Comparison of ENCODE assay signal across 8 cellular contexts in the genomic region with DNA sequence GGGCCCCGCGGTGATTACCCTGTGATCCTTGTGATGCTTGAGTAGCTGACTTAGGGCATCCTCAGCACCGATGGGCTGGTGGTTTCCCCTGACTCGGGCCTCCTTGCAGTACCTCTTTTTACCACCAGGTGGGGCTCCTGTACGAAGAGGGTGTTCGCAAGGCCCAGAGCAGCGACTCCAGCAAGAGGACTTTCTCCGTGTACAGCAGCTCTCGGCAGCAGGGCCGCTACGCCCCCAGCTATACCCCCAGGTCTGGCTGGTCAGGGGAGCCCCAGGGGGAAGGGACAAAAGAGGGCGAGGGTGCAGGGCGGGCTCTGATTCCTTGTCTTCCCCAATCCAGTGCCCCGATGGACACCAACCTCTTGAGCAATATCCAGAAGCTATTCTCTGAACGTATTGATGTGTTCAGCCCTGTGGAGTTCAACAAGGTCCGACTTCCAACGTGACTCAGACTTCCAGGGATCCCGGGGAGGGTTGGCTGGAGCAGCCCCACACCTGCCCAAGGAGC. TPM values are rescaled to one million over a fixed set of nuclear protein-coding genes. Genes with fewer than 3 reads are reported as not detected.
DNase-seq lines count a peak whose midpoint lies in the region; ATAC-seq, FAIRE-seq and TF ChIP-seq lines count a peak whose summit lies in the region.

No MANE protein-coding gene starts in this region.

- H3K79me2 ChIP-seq in KMS-11 (ENCODE audit: insufficient read depth, low read depth): no peaks in the 10 kb centered on the region
- peaks cover 3% of the 10 kb centered on the region for H3K79me2 ChIP-seq in endothelial cell of umbilical vein (ENCODE audit: control insufficient read depth, insufficient read depth, low read length)

- H4K20me1 ChIP-seq in KMS-11 (ENCODE audit: insufficient read depth) (no peaks in the 10 kb centered on the region), endothelial cell of umbilical vein (replicated peaks; ENCODE audit: control insufficient read depth, extremely low read depth, insufficient read depth, low read length) (no peaks in the 10 kb centered on the region)

- H3K27ac ChIP-seq in KMS-11 (no peak overlapping the region; the same call in 1 of the 2 replicates), endothelial cell of umbilical vein (ENCODE audit: insufficient read depth, low read depth, low read length) (no peak overlapping the region)

- peak; percentile 98 for TF ChIP-seq CTCF in KMS-11 (conservative IDR thresholded peaks at IDR 0.05; ENCODE audit: low read depth, low read length)
- TF ChIP-seq CTCF in endothelial cell of umbilical vein (IDR thresholded peaks at IDR 0.05; ENCODE audit: extremely low read depth in 1 of 2, insufficient read depth in 1 of 2, low read depth in 1 of 2, low read length in 2 of 2): peak; percentile 94 to 96

- intact Hi-C loops in endothelial cell of umbilical vein (cut with micrococcal nuclease): loop anchor here (2.0 to 5.0 kb wide), 5 partner anchors 14 to 193 kb away; partner anchors contain the start of genes ATG2A, CDCA5, SAC3D1 and VPS51

- FAIRE-seq in endothelial cell of umbilical vein (lab: Jason Lieb, UNC): peak; percentile 98

- H3K9me1 ChIP-seq in endothelial cell of umbilical vein (replicated peaks; ENCODE audit: control insufficient read depth, extremely low read depth, insufficient read depth, low read length): no peaks in the 10 kb centered on the region

- H3K9ac ChIP-seq in KMS-11 (no peak overlapping the region), endothelial cell of umbilical vein (replicated peaks; ENCODE audit: extremely low read depth, insufficient read depth, low read length) (no peak overlapping the region)

- POLR2A ChIA-PET in endothelial cell of umbilical vein (lab: Charles Lee): interaction anchor here (1.0 kb wide), 1 partner anchor 14 kb away, joined by 6 read pairs; the partner anchor contains the start of gene VPS51

- H3K4me3 ChIP-seq in KMS-11 (IDR thresholded peaks at IDR 0.05; ENCODE audit: insufficient read depth, low read depth, low read length) (no peak overlapping the region), endothelial cell of umbilical vein (replicated peaks in 1 of 3; ENCODE audit: insufficient read depth in 1 of 3, low read depth in 1 of 3, low read length in 3 of 3) (no peak overlapping the region)

- no peak for ATAC-seq in HG03457 (IDR thresholded peaks at IDR 0.05; ENCODE audit: unreplicated experiment)

- H3K4me2 ChIP-seq in KMS-11 (peak overlapping the region; percentile 51; the same call in 1 of the 2 replicates), endothelial cell of umbilical vein (ENCODE audit: insufficient read depth, low read length) (no peak overlapping the region)

- CTCF ChIA-PET in endothelial cell of umbilical vein (lab: Charles Lee): interaction anchor here (0.6 to 3.7 kb wide), 19 partner anchors 8 to 778 kb away, joined by 3 to 56 read pairs (median 4); partner anchors contain the start of genes ARL2, CAPN1, FAU and FIBP

- no TSS peak for BruUV-seq in endothelial cell of umbilical vein (replicated peaks; lab: Mats Ljungman, UMichigan)

- DNase-seq in Daoy (ENCODE audit: low read depth) (peak; percentile 77), OCI-M1 (lab: John Stamatoyannopoulos, UW) (peak; percentile 93), endothelial cell of umbilical vein (ENCODE audit: low read depth, low spot score) (peak; percentile 87), mucosa of gallbladder (ENCODE audit: low spot score) (peak; percentile 90)
- peak; percentile 97 for DNase-seq in activated CD8-positive, alpha-beta memory T cell treated with anti-CD3 and anti-CD28 coated beads, Interleukin-2, amount 50 U/mL, for 4 hours
- peak; percentile 100 for DNase-seq in stimulated activated CD8-positive, alpha-beta memory T cell treated with anti-CD3 and anti-CD28 coated beads, Interleukin-4, amount 100 ng/mL, for 48 hours

- peaks cover 25% of the 10 kb centered on the region for H3K4me1 ChIP-seq in KMS-11 (ENCODE audit: low read depth, poor library complexity, severe bottlenecking)
- H3K4me1 ChIP-seq in endothelial cell of umbilical vein (ENCODE audit: control insufficient read depth, extremely low read depth, insufficient read depth, low read length): peaks cover 11% of the 10 kb centered on the region

- TF ChIP-seq POLR2A in endothelial cell of umbilical vein (IDR thresholded peaks at IDR 0.05; ENCODE audit: low read depth, low read length): no peak

- no peaks in the 10 kb centered on the region for H3K27me3 ChIP-seq in KMS-11 (ENCODE audit: insufficient read depth, low read depth)
- no peaks in the 10 kb centered on the region for H3K27me3 ChIP-seq in endothelial cell of umbilical vein (ENCODE audit: control insufficient read depth in 2 of 2, insufficient read depth in 2 of 2, low read length in 2 of 2)

- no peaks in the 10 kb centered on the region for H3K36me3 ChIP-seq in KMS-11 (ENCODE audit: insufficient read depth)
- H3K36me3 ChIP-seq in endothelial cell of umbilical vein (ENCODE audit: control insufficient read depth in 2 of 2, extremely low read depth in 1 of 2, insufficient read depth in 2 of 2, low read length in 2 of 2): peaks cover 0 to 16% of the 10 kb centered on the region in 2 experiments

- H2AFZ ChIP-seq in KMS-11 (ENCODE audit: low read depth) (no peak overlapping the region), endothelial cell of umbilical vein (ENCODE audit: low read depth, low read length) (no peak overlapping the region)

- H3K9me3 ChIP-seq in endothelial cell of umbilical vein (replicated peaks; ENCODE audit: control insufficient read depth, insufficient read depth, low read length): no peaks in the 10 kb centered on the region

- dilution Hi-C loops in endothelial cell of umbilical vein (cut with MboI; ENCODE audit: extremely low pct_ligation_motif_present, low sequenced_read_pairs): no loop called here

TF ChIP-seq in endothelial cell of umbilical vein, 7 proteins besides CTCF, POLR2A, EP300 and RAD21:
- TF ChIP-seq POLR2AphosphoS5 (IDR thresholded peaks at IDR 0.05; ENCODE audit: insufficient read depth, low read depth, low read length) (peak; percentile 44), MYC (IDR thresholded peaks at IDR 0.05; ENCODE audit: low read depth, low read length) (no peak)

RNA-seq across cellular contexts. Expression of gene TM7SF2, which starts 1.3 kb away (rescaled TPM):
- 3.2 and 4.0 TPM in 2 replicates for total RNA-seq in Daoy (2014; rRNA removed; shearing (Covaris generic))
- total RNA-seq in endothelial cell of umbilical vein: 11.6 and 16.2 TPM in 2 replicates
- 39.5 and 47.1 TPM in 2 replicates for polyA plus RNA-seq in endothelial cell of umbilical vein
- 15.4 and 20.4 TPM in 2 replicates for polyA plus RNA-seq in endothelial cell of umbilical vein (2011; cell fraction: cytosol; rRNA removed)
- polyA plus RNA-seq in endothelial cell of umbilical vein (2011; cell fraction: nucleus; rRNA removed): 32.1 and 45.2 TPM in 2 replicates
- polyA plus RNA-seq in endothelial cell of umbilical vein (2012): 7.0 and 7.9 TPM in 2 replicates
- 24.1 and 26.5 TPM in 2 replicates for polyA minus RNA-seq in endothelial cell of umbilical vein
- 4.5 TPM for polyA minus RNA-seq in endothelial cell of umbilical vein (2011; cell fraction: cytosol; rRNA and poly(A)+ RNA removed)
- 13.4 and 13.8 TPM in 2 replicates for polyA minus RNA-seq in endothelial cell of umbilical vein (2011; cell fraction: nucleus; rRNA and poly(A)+ RNA removed)
- total RNA-seq in mucosa of gallbladder: 184 TPM

RNA-seq across cellular contexts. Expression of gene ZNHIT2, which starts 7.1 kb away (rescaled TPM):
- 18.2 and 36.9 TPM in 2 replicates for total RNA-seq in Daoy (2014; rRNA removed; shearing (Covaris generic))
- total RNA-seq in endothelial cell of umbilical vein: 9.0 and 9.2 TPM in 2 replicates
- 7.1 and 12.8 TPM in 2 replicates for polyA plus RNA-seq in endothelial cell of umbilical vein
- 2.2 and 4.9 TPM in 2 replicates for polyA plus RNA-seq in endothelial cell of umbilical vein (2011; cell fraction: cytosol; rRNA removed)
- 1.7 and 2.1 TPM in 2 replicates for polyA plus RNA-seq in endothelial cell of umbilical vein (2011; cell fraction: nucleus; rRNA removed)
- 4.2 and 6.0 TPM in 2 replicates for polyA plus RNA-seq in endothelial cell of umbilical vein (2012)
- 1.7 and 3.5 TPM in 2 replicates for polyA minus RNA-seq in endothelial cell of umbilical vein
- polyA minus RNA-seq in endothelial cell of umbilical vein (2011; cell fraction: cytosol; rRNA and poly(A)+ RNA removed): 22.9 TPM
- polyA minus RNA-seq in endothelial cell of umbilical vein (2011; cell fraction: nucleus; rRNA and poly(A)+ RNA removed): 3.8 and 5.3 TPM in 2 replicates
- total RNA-seq in mucosa of gallbladder: 15.1 TPM

RNA-seq across cellular contexts. Expression of gene FAU, which starts 11.5 kb away (rescaled TPM):
- total RNA-seq in Daoy (2014; rRNA removed; shearing (Covaris generic)): 578 and 654 TPM in 2 replicates
- total RNA-seq in endothelial cell of umbilical vein (746 and 784 TPM in 2 replicates), mucosa of gallbladder (835 TPM)
- 741 and 809 TPM in 2 replicates for polyA plus RNA-seq in endothelial cell of umbilical vein
- 617 and 778 TPM in 2 replicates for polyA plus RNA-seq in endothelial cell of umbilical vein (2011; cell fraction: cytosol; rRNA removed)
- polyA plus RNA-seq in endothelial cell of umbilical vein (2011; cell fraction: nucleus; rRNA removed): 248 and 301 TPM in 2 replicates
- polyA plus RNA-seq in endothelial cell of umbilical vein (2012): 942 and 1,263 TPM in 2 replicates
- polyA minus RNA-seq in endothelial cell of umbilical vein: 207 and 228 TPM in 2 replicates
- polyA minus RNA-seq in endothelial cell of umbilical vein (2011; cell fraction: cytosol; rRNA and poly(A)+ RNA removed): 448 TPM
- 47.7 and 69.2 TPM in 2 replicates for polyA minus RNA-seq in endothelial cell of umbilical vein (2011; cell fraction: nucleus; rRNA and poly(A)+ RNA removed)

RNA-seq across cellular contexts. Expression of gene MRPL49, which starts 11.7 kb away (rescaled TPM):
- total RNA-seq in Daoy (2014; rRNA removed; shearing (Covaris generic)): 63.2 and 68.2 TPM in 2 replicates
- total RNA-seq in endothelial cell of umbilical vein (49.7 and 51.6 TPM in 2 replicates), mucosa of gallbladder (46.5 TPM)
- 76.8 and 90.4 TPM in 2 replicates for polyA plus RNA-seq in endothelial cell of umbilical vein
- polyA plus RNA-seq in endothelial cell of umbilical vein (2011; cell fraction: cytosol; rRNA removed): 60.2 and 65.0 TPM in 2 replicates
- polyA plus RNA-seq in endothelial cell of umbilical vein (2011; cell fraction: nucleus; rRNA removed): 26.6 and 29.5 TPM in 2 replicates
- polyA plus RNA-seq in endothelial cell of umbilical vein (2012): 36.1 and 37.6 TPM in 2 replicates
- 36.1 and 40.1 TPM in 2 replicates for polyA minus RNA-seq in endothelial cell of umbilical vein
- 43.0 TPM for polyA minus RNA-seq in endothelial cell of umbilical vein (2011; cell fraction: cytosol; rRNA and poly(A)+ RNA removed)
- polyA minus RNA-seq in endothelial cell of umbilical vein (2011; cell fraction: nucleus; rRNA and poly(A)+ RNA removed): 8.4 and 11.4 TPM in 2 replicates

RNA-seq across cellular contexts. Expression of gene VPS51, which starts 14.4 kb away (rescaled TPM):
- total RNA-seq in Daoy (2014; rRNA removed; shearing (Covaris generic)): 333 and 361 TPM in 2 replicates
- total RNA-seq in endothelial cell of umbilical vein (102 and 108 TPM in 2 replicates), mucosa of gallbladder (116 TPM)
- polyA plus RNA-seq in endothelial cell of umbilical vein: 146 and 196 TPM in 2 replicates
- polyA plus RNA-seq in endothelial cell of umbilical vein (2011; cell fraction: cytosol; rRNA removed): 93.7 and 120 TPM in 2 replicates
- polyA plus RNA-seq in endothelial cell of umbilical vein (2011; cell fraction: nucleus; rRNA removed): 124 and 149 TPM in 2 replicates
- polyA plus RNA-seq in endothelial cell of umbilical vein (2012): 61.4 and 101 TPM in 2 replicates
- polyA minus RNA-seq in endothelial cell of umbilical vein: 154 and 215 TPM in 2 replicates
- polyA minus RNA-seq in endothelial cell of umbilical vein (2011; cell fraction: cytosol; rRNA and poly(A)+ RNA removed): 193 TPM
- polyA minus RNA-seq in endothelial cell of umbilical vein (2011; cell fraction: nucleus; rRNA and poly(A)+ RNA removed): 56.8 and 97.1 TPM in 2 replicates

Comparison
In these comparisons a context has a peak if more than half of its experiments do, and no peak if none do; other contexts are left out.
1. RNA of gene TM7SF2, which starts 1.3 kb away (total RNA-seq): 184 TPM in mucosa of gallbladder (single experiment); 11.6 to 16.2 TPM in endothelial cell of umbilical vein and 3.2 to 4.0 TPM in Daoy; every median in the first group is over 10 times any median in the second.
2. Peak in every context shown above with its lines, with median percentiles within 50 percentile points of each other: DNase-seq.